Comparison of ENCODE assay signal across 17 cellular contexts in the genomic region with DNA sequence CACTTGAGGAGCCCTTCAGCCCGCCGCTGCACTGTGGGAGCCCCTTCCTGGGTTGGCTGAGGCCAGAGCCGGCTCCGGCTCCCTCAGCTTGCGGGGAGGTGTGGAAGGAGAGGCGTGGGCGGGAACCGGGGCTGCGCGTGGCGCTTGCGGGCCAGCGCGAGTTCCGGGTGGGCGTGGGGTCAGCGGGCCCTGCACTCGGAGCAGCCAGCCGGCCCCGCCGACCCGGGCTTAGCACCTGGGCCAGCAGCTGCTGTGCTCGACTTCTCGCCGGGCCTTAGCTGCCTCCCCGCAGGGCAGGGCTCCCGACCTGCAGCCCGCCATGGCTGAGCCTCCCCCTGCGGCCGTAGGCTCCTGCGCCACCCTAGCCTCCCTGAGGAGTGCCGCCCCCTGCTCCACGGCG.
"Had no signal": no experiment of that assay in that cellular context is flagged by ENCODE, and none has a peak within 500 bp of the region (broad histone marks: within the 10 kb centered on the region; RNA-seq: fewer than 3 reads in every experiment).

No MANE protein-coding gene starts in this region.

- H3K4me3 ChIP-seq: adrenal gland, ascending aorta, heart right ventricle, prostate gland, tibial nerve, vagina had no signal

- ATAC-seq: activated CD4-positive, alpha-beta T cell treated with anti-CD3 and anti-CD28 coated beads for 36 hours; natural killer cell treated with Interleukin-12 subunit alpha and Interleukin-12 subunit beta and Interleukin-15 and Interleukin-18, amount 100 ng/mL, for 72 hours had no signal

- H3K4me1 ChIP-seq: ascending aorta, prostate gland had no signal

- DNase-seq: activated B cell treated with CpG ODN at 0.5 μM for 24 hours; activated CD4-positive, alpha-beta T cell treated with anti-CD3 and anti-CD28 coated beads for 36 hours; activated CD4-positive, alpha-beta T cell treated with anti-CD3 and anti-CD28 coated beads, Interleukin-2, amount 50 U/mL, for 48 hours; brain microvascular endothelial cell; heart right ventricle; left cardiac atrium; midbrain; stimulated activated CD4-positive, alpha-beta T cell treated with anti-CD3 and anti-CD28 coated beads, Interleukin-4, amount 100 ng/mL, for 4 hours; substantia nigra; T-helper 9 cell had no signal

- H3K9me3 ChIP-seq: adrenal gland, ascending aorta, heart right ventricle, prostate gland, tibial nerve, vagina had no signal

- H3K36me3 ChIP-seq: adrenal gland, ascending aorta, brain microvascular endothelial cell, heart right ventricle, prostate gland, tibial nerve, vagina had no signal

- H3K27ac ChIP-seq: adrenal gland, ascending aorta, brain microvascular endothelial cell, epithelial cell of prostate, prostate gland, tibial nerve, vagina had no signal

- H3K27me3 ChIP-seq: adrenal gland, ascending aorta, brain microvascular endothelial cell, heart right ventricle, tibial nerve, vagina had no signal
